31 cellular contexts compared by ENCODE assay signal in the genomic region with DNA sequence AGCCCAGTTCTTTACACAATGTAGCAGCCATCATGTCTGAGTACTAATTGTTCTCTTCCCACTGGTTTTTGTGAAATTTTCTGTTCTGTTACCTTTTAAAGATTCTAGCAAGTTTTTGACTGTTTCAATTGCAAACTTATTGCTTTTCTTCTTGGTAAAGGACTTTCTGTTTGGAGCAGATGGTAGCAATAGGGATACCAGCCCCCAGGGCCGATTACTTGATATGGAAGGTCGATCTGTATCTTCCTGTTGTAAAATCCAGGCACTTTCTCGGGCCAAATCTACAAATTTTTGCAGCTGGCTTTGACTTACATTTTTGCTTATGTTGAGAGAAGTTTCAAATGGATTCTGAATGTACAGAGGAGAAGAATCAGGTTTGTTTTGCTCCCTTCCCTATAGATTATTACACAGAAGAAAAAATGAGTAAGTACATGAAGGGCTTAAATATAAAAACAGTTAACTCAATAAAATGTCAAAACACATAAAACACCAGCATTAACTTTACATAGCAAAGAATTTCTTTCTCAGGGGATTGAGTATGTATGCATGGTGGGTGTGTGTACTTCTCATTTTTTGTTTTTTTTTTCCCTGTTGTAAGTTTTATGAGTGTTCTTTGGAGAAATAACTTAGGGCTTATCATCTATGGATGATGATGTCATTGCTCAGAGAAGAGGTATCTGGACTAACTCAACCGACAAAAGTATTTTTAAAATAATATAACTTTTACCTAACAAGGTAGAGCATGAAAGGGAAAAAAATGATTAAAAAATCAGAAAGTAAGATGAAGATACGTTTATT.
"Had no signal": no experiment of that assay in that cellular context is flagged by ENCODE, and none has a peak within 500 bp of the region (broad histone marks: within the 10 kb centered on the region; RNA-seq: fewer than 3 reads in every experiment).

No MANE protein-coding gene starts in this region.

- H3K36me3 ChIP-seq: ovary had no signal

- ATAC-seq: effector memory CD8-positive, alpha-beta T cell; foreskin keratinocyte; heart right ventricle; left cardiac atrium; left ventricle myocardium superior; stimulated activated memory B cell treated with anti-CD40 and anti-IgM and Interleukin-4, amounts not matched to agents 10 μg/mL and 1 μg/mL and 100 μg/mL, for 72 hours; stimulated activated naive CD8-positive, alpha-beta T cell treated with anti-CD3 and anti-CD28 coated beads, Interleukin-15, amount 100 ng/mL, for 72 hours; upper lobe of right lung; WTC11 had no signal

- H3K9me3 ChIP-seq: ascending aorta, heart right ventricle, ovary, sigmoid colon, thyroid gland, upper lobe of right lung had no signal

- H3K4me3 Mint-ChIP-seq: activated CD4-positive, alpha-beta memory T cell treated with anti-CD3 and anti-CD28 coated beads, Interleukin-2, amount 10 ng/mL, durations not matched to agents 7 days and 5 days; activated CD4-positive, alpha-beta T cell treated with anti-CD3 and anti-CD28 coated beads, Interleukin-2, amount 10 ng/mL, durations not matched to agents 7 days and 5 days; activated naive CD8-positive, alpha-beta T cell; brain; effector memory CD8-positive, alpha-beta T cell; nephron; stimulated activated memory B cell treated with anti-CD40 and anti-IgM and Interleukin-4, amounts not matched to agents 10 μg/mL and 1 μg/mL and 100 μg/mL, for 72 hours; stimulated activated naive CD8-positive, alpha-beta T cell treated with anti-CD3 and anti-CD28 coated beads, Interleukin-15, amount 100 ng/mL, for 72 hours; WTC11 had no signal

- H3K4me3 ChIP-seq: ascending aorta, heart right ventricle, ovary, sigmoid colon, thyroid gland, upper lobe of right lung had no signal

- H3K9me3 Mint-ChIP-seq: activated CD4-positive, alpha-beta memory T cell treated with anti-CD3 and anti-CD28 coated beads, Interleukin-2, amount 10 ng/mL, durations not matched to agents 7 days and 5 days; activated CD4-positive, alpha-beta T cell treated with anti-CD3 and anti-CD28 coated beads, Interleukin-2, amount 10 ng/mL, durations not matched to agents 7 days and 5 days; brain; effector memory CD8-positive, alpha-beta T cell; nephron; stimulated activated memory B cell treated with anti-CD40 and anti-IgM and Interleukin-4, amounts not matched to agents 10 μg/mL and 1 μg/mL and 100 μg/mL, for 72 hours; stimulated activated naive CD8-positive, alpha-beta T cell treated with anti-CD3 and anti-CD28 coated beads, Interleukin-15, amount 100 ng/mL, for 72 hours; WTC11 had no signal

- DNase-seq: activated CD4-positive, alpha-beta memory T cell treated with anti-CD3 and anti-CD28 coated beads, Interleukin-2, amount 10 ng/mL, durations not matched to agents 7 days and 5 days; activated CD4-positive, alpha-beta T cell treated with anti-CD3 and anti-CD28 coated beads for 1 hour; activated CD4-positive, alpha-beta T cell treated with anti-CD3 and anti-CD28 coated beads, Interleukin-2, amount 10 ng/mL, durations not matched to agents 7 days and 5 days; activated CD8-positive, alpha-beta memory T cell treated with anti-CD3 and anti-CD28 coated beads, Interleukin-2, amount 50 U/mL, for 48 hours; activated effector memory CD4-positive, alpha-beta T cell treated with Interleukin-2 at 50 U/mL for 16 hours; activated naive CD4-positive, alpha-beta T cell treated with Interleukin-2 at 50 U/mL for 16 hours; cortex of kidney; effector memory CD8-positive, alpha-beta T cell; erythroblast; foreskin keratinocyte; heart right ventricle; islet precursor cell; left cardiac atrium; left ventricle myocardium superior; ovary; sigmoid colon; small intestine; stimulated activated CD4-positive, alpha-beta T cell treated with anti-CD3 and anti-CD28 coated beads, Interleukin-1b, Interleukin-23, amount 100 ng/mL, for 48 hours; stimulated activated CD4-positive, alpha-beta T cell treated with anti-CD3 and anti-CD28 coated beads, Interleukin-4, amount 100 ng/mL, for 4 hours; stimulated activated CD8-positive, alpha-beta memory T cell treated with anti-CD3 and anti-CD28 coated beads, Interleukin-4, amount 100 ng/mL, for 48 hours; stimulated activated naive CD8-positive, alpha-beta T cell treated with anti-CD3 and anti-CD28 coated beads, Interleukin-15, amount 100 ng/mL, for 72 hours; T-helper 2 cell; thyroid gland; upper lobe of right lung had no signal

- H3K4me1 Mint-ChIP-seq: activated CD4-positive, alpha-beta memory T cell treated with anti-CD3 and anti-CD28 coated beads, Interleukin-2, amount 10 ng/mL, durations not matched to agents 7 days and 5 days; activated CD4-positive, alpha-beta T cell treated with anti-CD3 and anti-CD28 coated beads, Interleukin-2, amount 10 ng/mL, durations not matched to agents 7 days and 5 days; brain; nephron; WTC11 had no signal

- H3K27me3 Mint-ChIP-seq: activated CD4-positive, alpha-beta memory T cell treated with anti-CD3 and anti-CD28 coated beads, Interleukin-2, amount 10 ng/mL, durations not matched to agents 7 days and 5 days; activated CD4-positive, alpha-beta T cell treated with anti-CD3 and anti-CD28 coated beads, Interleukin-2, amount 10 ng/mL, durations not matched to agents 7 days and 5 days; activated naive CD8-positive, alpha-beta T cell; brain; effector memory CD8-positive, alpha-beta T cell; progenitor cell of endocrine pancreas; stimulated activated memory B cell treated with anti-CD40 and anti-IgM and Interleukin-4, amounts not matched to agents 10 μg/mL and 1 μg/mL and 100 μg/mL, for 72 hours; stimulated activated naive CD8-positive, alpha-beta T cell treated with anti-CD3 and anti-CD28 coated beads, Interleukin-15, amount 100 ng/mL, for 72 hours had no signal

- H3K27ac ChIP-seq: ascending aorta, foreskin keratinocyte, heart right ventricle, ovary, sigmoid colon, thyroid gland, upper lobe of right lung had no signal

- H3K27ac Mint-ChIP-seq: activated CD4-positive, alpha-beta memory T cell treated with anti-CD3 and anti-CD28 coated beads, Interleukin-2, amount 10 ng/mL, durations not matched to agents 7 days and 5 days; activated CD4-positive, alpha-beta T cell treated with anti-CD3 and anti-CD28 coated beads, Interleukin-2, amount 10 ng/mL, durations not matched to agents 7 days and 5 days; activated naive CD8-positive, alpha-beta T cell; effector memory CD8-positive, alpha-beta T cell; nephron; stimulated activated memory B cell treated with anti-CD40 and anti-IgM and Interleukin-4, amounts not matched to agents 10 μg/mL and 1 μg/mL and 100 μg/mL, for 72 hours; stimulated activated naive CD8-positive, alpha-beta T cell treated with anti-CD3 and anti-CD28 coated beads, Interleukin-15, amount 100 ng/mL, for 72 hours; WTC11 had no signal
